18 cellular contexts compared by ENCODE assay signal in genomic region chr17:52233176-52233575, GRCh38.
DNase-seq lines count a peak whose midpoint lies in the region; ATAC-seq, FAIRE-seq and TF ChIP-seq lines count a peak whose summit lies in the region.
"Had no signal": no experiment of that assay in that cellular context is flagged by ENCODE, and none has a peak within 500 bp of the region (broad histone marks: within the 10 kb centered on the region; RNA-seq: fewer than 3 reads in every experiment).

No MANE protein-coding gene starts in this region.

- H3K36me3 ChIP-seq in RWPE2 (ENCODE audit: low read depth) (no peaks in the 10 kb centered on the region), bronchial epithelial cell (ENCODE audit: control insufficient read depth, insufficient read depth, low read length) (no peaks in the 10 kb centered on the region), hepatocyte (replicated peaks; ENCODE audit: insufficient read depth, low read depth) (no peaks in the 10 kb centered on the region)
- H3K36me3 ChIP-seq: BE2C, HAP-1 had no signal

- H3K9me3 ChIP-seq in RWPE2 (ENCODE audit: severe bottlenecking) (no peaks in the 10 kb centered on the region), hepatocyte (ENCODE audit: low read depth) (no peaks in the 10 kb centered on the region)
- H3K9me3 ChIP-seq: A549, BE2C, HAP-1 had no signal

- H3K27me3 ChIP-seq in RWPE2 (ENCODE audit: insufficient read depth, poor library complexity, severe bottlenecking) (no peaks in the 10 kb centered on the region), bronchial epithelial cell (ENCODE audit: control insufficient read depth, insufficient read depth, low read length) (no peaks in the 10 kb centered on the region), hepatocyte (no peaks in the 10 kb centered on the region)
- H3K27me3 ChIP-seq: BE2C had no signal

- H3K9me2 ChIP-seq in hepatocyte (replicated peaks; ENCODE audit: insufficient read depth), result no peaks in the 10 kb centered on the region

- H3K27ac ChIP-seq in RWPE2 (ENCODE audit: poor library complexity, severe bottlenecking) (peak overlapping the region; percentile 19), hepatocyte (no peak overlapping the region)
- H3K27ac ChIP-seq: A549, C4-2B had no signal

- no peaks in the 10 kb centered on the region for H3K79me2 ChIP-seq in hepatocyte

- ATAC-seq in RWPE2 (ENCODE audit: low read depth) (peak; percentile 81), HG03097 (IDR thresholded peaks at IDR 0.05; ENCODE audit: low FRiP score, unreplicated experiment) (no peak)
- ATAC-seq: A549, HepG2 had no signal

- FAIRE-seq in bronchial epithelial cell (lab: Jason Lieb, UNC) (no peak), urothelium cell line (lab: Jason Lieb, UNC) (no peak)
- FAIRE-seq: A549, G401.6, GM12891, H1, HepG2, HTR-8/SVneo had no signal

- no peak for DNase-seq in RWPE2 (ENCODE audit: low spot score)
- DNase-seq in bronchial epithelial cell (ENCODE audit: low read depth), result peak; percentile 75
- peak; percentile 29 for DNase-seq in kidney glomerular epithelial cell (lab: John Stamatoyannopoulos, UW)
- peak; percentile 23 for DNase-seq in urothelium cell line (ENCODE audit: low spot score)
- DNase-seq in hepatocyte (ENCODE audit: low spot score), result no peak
- no peak for DNase-seq in NOMO-1 treated with DMSO at 0.1 percent for 48 hours (lab: John Stamatoyannopoulos, UW; ENCODE audit: unreplicated experiment)
- DNase-seq: BE2C; CD4-positive, alpha-beta memory T cell; DMS79 had no signal

- H4K20me1 ChIP-seq in hepatocyte (ENCODE audit: insufficient read depth, poor library complexity, severe bottlenecking), result no peaks in the 10 kb centered on the region

- no peak for TF ChIP-seq CTCF in RWPE2 (IDR thresholded peaks at IDR 0.05; ENCODE audit: poor library complexity, severe bottlenecking)
- no peak for TF ChIP-seq CTCF in bronchial epithelial cell (IDR thresholded peaks at IDR 0.05; ENCODE audit: insufficient read depth, low read length, severe bottlenecking)
- no peak for TF ChIP-seq CTCF in hepatocyte (IDR thresholded peaks at IDR 0.05; ENCODE audit: poor library complexity)

- no peak overlapping the region for H2AFZ ChIP-seq in hepatocyte

- H3K4me2 ChIP-seq in hepatocyte, result no peak overlapping the region
- H3K4me2 ChIP-seq: A549 had no signal

- H3K4me3 ChIP-seq in RWPE2 (ENCODE audit: severe bottlenecking) (no peak overlapping the region), bronchial epithelial cell (ENCODE audit: low read depth, low read length) (no peak overlapping the region), hepatocyte (no peak overlapping the region)
- H3K4me3 ChIP-seq: A549, HAP-1 had no signal

- H3K4me1 ChIP-seq in RWPE2 (ENCODE audit: insufficient read depth, poor library complexity, severe bottlenecking) (peaks cover 15% of the 10 kb centered on the region), hepatocyte (ENCODE audit: insufficient read depth) (no peaks in the 10 kb centered on the region)
- H3K4me1 ChIP-seq: A549, HAP-1 had no signal

Comparison
In these comparisons a context has a peak if more than half of its experiments do, and no peak if none do; other contexts are left out.
1. DNase-seq: peak in bronchial epithelial cell (single experiment), kidney glomerular epithelial cell (single experiment) and urothelium cell line (single experiment); none in RWPE2 (single experiment), hepatocyte (single experiment) and NOMO-1 treated with DMSO at 0.1 percent for 48 hours (single experiment).